In the genomic region with DNA sequence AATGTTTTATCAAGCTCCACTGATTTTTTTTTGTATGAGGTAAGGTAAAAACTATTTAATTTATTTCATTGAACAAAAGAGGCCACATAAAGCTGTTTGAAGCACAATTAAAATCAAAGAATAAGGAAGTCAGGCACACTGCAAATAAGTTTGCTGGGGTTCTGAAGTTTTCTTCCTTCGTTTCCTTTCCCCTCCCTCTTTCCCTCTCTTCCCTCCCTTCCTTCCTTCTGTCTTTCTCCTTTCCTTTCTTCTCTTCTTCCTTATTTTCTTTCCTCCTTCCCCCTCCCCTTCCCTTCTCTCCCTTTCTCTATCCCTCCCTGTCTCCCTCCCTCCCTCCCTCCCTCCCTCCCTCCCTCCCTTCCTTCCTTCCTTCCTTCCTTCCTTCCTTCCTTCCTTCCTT, we compare ENCODE assay signal across 26 cellular contexts.
"Had no signal": no experiment of that assay in that cellular context is flagged by ENCODE, and none has a peak within 500 bp of the region (broad histone marks: within the 10 kb centered on the region; RNA-seq: fewer than 3 reads in every experiment).

No MANE protein-coding gene starts in this region.

- H3K27me3 ChIP-seq: gastrocnemius medialis, left lung had no signal

- H3K4me1 ChIP-seq: esophagus squamous epithelium, gastrocnemius medialis, heart right ventricle, left lung, lower lobe of right lung had no signal

- ATAC-seq: esophagus mucosa; gastrocnemius medialis; heart right ventricle; left cardiac atrium; left lung; left ventricle myocardium superior; lower lobe of right lung; mucosa of descending colon; naive thymus-derived CD8-positive, alpha-beta T cell had no signal

- DNase-seq: dermis blood vessel endothelial cell; dorsolateral prefrontal cortex; effector CD4-positive, alpha-beta T cell; effector memory CD4-positive, alpha-beta T cell; erythroblast; esophagus squamous epithelium; foreskin fibroblast; foreskin melanocyte; gastrocnemius medialis; glutamatergic neuron; head of caudate nucleus; heart right ventricle; hippocampal formation; left cardiac atrium; left lung; left ventricle myocardium superior; lower lobe of right lung; mesenchymal stem cell; mucosa of descending colon; naive B cell; naive thymus-derived CD8-positive, alpha-beta T cell had no signal

- H3K9me3 ChIP-seq: esophagus squamous epithelium, gastrocnemius medialis, heart right ventricle, left lung, lower lobe of right lung, mucosa of descending colon had no signal

- H3K27ac ChIP-seq: coronary artery, dorsolateral prefrontal cortex, epithelial cell of prostate, esophagus squamous epithelium, gastrocnemius medialis, heart right ventricle, left lung, lower lobe of right lung had no signal

- FAIRE-seq: islet of Langerhans, keratinocyte had no signal

- H3K36me3 ChIP-seq: esophagus squamous epithelium, gastrocnemius medialis, heart right ventricle, left lung, lower lobe of right lung had no signal

- H3K4me3 ChIP-seq: coronary artery, dorsolateral prefrontal cortex, esophagus squamous epithelium, gastrocnemius medialis, heart right ventricle, left lung, lower lobe of right lung, mucosa of descending colon had no signal
